18 cellular contexts compared by ENCODE assay signal in genomic region chr3:43017038-43017437, GRCh38. TPM values are rescaled to one million over a fixed set of nuclear protein-coding genes. Genes with fewer than 3 reads are reported as not detected.
"Had no signal": no experiment of that assay in that cellular context is flagged by ENCODE, and none has a peak within 500 bp of the region (broad histone marks: within the 10 kb centered on the region; RNA-seq: fewer than 3 reads in every experiment).

No MANE protein-coding gene starts in this region.

- H3K4me1 ChIP-seq: adrenal gland, parathyroid adenoma, sigmoid colon had no signal

- H3K36me3 Mint-ChIP-seq: naive B cell; stimulated activated naive B cell treated with anti-CD40 and anti-IgM and Interleukin-4, amounts not matched to agents 10 μg/mL and 1 μg/mL and 100 μg/mL, for 72 hours had no signal

- H3K27me3 Mint-ChIP-seq: dendritic cell treated with granulocyte-macrophage colony-stimulating factor and Interleukin-4, amounts not matched to agents 40 ng/mL and 50 ng/mL, for 4 days; naive B cell had no signal

- H3K4me3 Mint-ChIP-seq: dendritic cell treated with granulocyte-macrophage colony-stimulating factor and Interleukin-4, amounts not matched to agents 40 ng/mL and 50 ng/mL, for 4 days; naive B cell; stimulated activated naive B cell treated with anti-CD40 and anti-IgM and Interleukin-4, amounts not matched to agents 10 μg/mL and 1 μg/mL and 100 μg/mL, for 72 hours; T-helper 1 cell treated with Interleukin-12 subunit alpha and Interleukin-12 subunit beta and Interleukin-4 antibody, amounts not matched to agents 30 μg/mL and 1 μg/mL, for 36 hours had no signal

- H3K4me3 ChIP-seq: adrenal gland, esophagus squamous epithelium, mucosa of descending colon, sigmoid colon had no signal

- ATAC-seq: left cardiac atrium; mucosa of descending colon; stimulated activated naive B cell treated with anti-CD40 and anti-IgM and Interleukin-4, amounts not matched to agents 10 μg/mL and 1 μg/mL and 100 μg/mL, for 72 hours had no signal

- H3K9ac ChIP-seq: parathyroid adenoma had no signal

- H3K4me1 Mint-ChIP-seq: naive B cell; stimulated activated naive B cell treated with anti-CD40 and anti-IgM and Interleukin-4, amounts not matched to agents 10 μg/mL and 1 μg/mL and 100 μg/mL, for 72 hours had no signal

- H3K27ac Mint-ChIP-seq: activated naive CD4-positive, alpha-beta T cell treated with anti-CD3 and anti-CD28 coated beads, Interleukin-2, amount 50 U/mL, for 72 hours; dendritic cell treated with granulocyte-macrophage colony-stimulating factor and Interleukin-4, amounts not matched to agents 40 ng/mL and 50 ng/mL, for 4 days; naive B cell; stimulated activated naive B cell treated with anti-CD40 and anti-IgM and Interleukin-4, amounts not matched to agents 10 μg/mL and 1 μg/mL and 100 μg/mL, for 72 hours; T-helper 1 cell treated with Interleukin-12 subunit alpha and Interleukin-12 subunit beta and Interleukin-4 antibody, amounts not matched to agents 30 μg/mL and 1 μg/mL, for 36 hours had no signal

- H3K79me2 ChIP-seq: parathyroid adenoma had no signal

- H2AFZ ChIP-seq: parathyroid adenoma had no signal

- H3K27me3 ChIP-seq: adrenal gland, esophagus squamous epithelium, sigmoid colon had no signal

- DNase-seq: activated CD4-positive, CD25-positive, alpha-beta regulatory T cell treated with anti-CD3 and anti-CD28 coated beads, Interleukin-2, amount 50 U/mL, for 72 hours; activated CD8-positive, alpha-beta memory T cell treated with anti-CD3 and anti-CD28 coated beads, Interleukin-2, amount 50 U/mL, for 48 hours; activated gamma-delta T cell treated with Interleukin-2 at 50 U/mL for 16 hours; effector CD8-positive, alpha-beta T cell; esophagus squamous epithelium; left cardiac atrium; mesenchymal stem cell; mucosa of descending colon; naive B cell; sigmoid colon; stimulated activated naive B cell treated with anti-CD40 and anti-IgM and Interleukin-4, amounts not matched to agents 10 μg/mL and 1 μg/mL and 100 μg/mL, for 72 hours had no signal

- H3K27ac ChIP-seq: parathyroid adenoma, sigmoid colon, VCaP had no signal

- H3K9me3 Mint-ChIP-seq: dendritic cell treated with granulocyte-macrophage colony-stimulating factor and Interleukin-4, amounts not matched to agents 40 ng/mL and 50 ng/mL, for 4 days; stimulated activated naive B cell treated with anti-CD40 and anti-IgM and Interleukin-4, amounts not matched to agents 10 μg/mL and 1 μg/mL and 100 μg/mL, for 72 hours; T-helper 1 cell treated with Interleukin-12 subunit alpha and Interleukin-12 subunit beta and Interleukin-4 antibody, amounts not matched to agents 30 μg/mL and 1 μg/mL, for 36 hours had no signal

- H3K36me3 ChIP-seq: adrenal gland, esophagus squamous epithelium, sigmoid colon had no signal

- H3K9me3 ChIP-seq: adrenal gland, sigmoid colon had no signal

RNA-seq across cellular contexts. Expression of gene GASK1A, which starts 37.9 kb away (rescaled TPM):
- total RNA-seq: activated naive CD4-positive, alpha-beta T cell treated with anti-CD3 and anti-CD28 coated beads, Interleukin-2, amount 50 U/mL, for 72 hours; endothelial cell of umbilical vein had no signal
